In the genomic region with DNA sequence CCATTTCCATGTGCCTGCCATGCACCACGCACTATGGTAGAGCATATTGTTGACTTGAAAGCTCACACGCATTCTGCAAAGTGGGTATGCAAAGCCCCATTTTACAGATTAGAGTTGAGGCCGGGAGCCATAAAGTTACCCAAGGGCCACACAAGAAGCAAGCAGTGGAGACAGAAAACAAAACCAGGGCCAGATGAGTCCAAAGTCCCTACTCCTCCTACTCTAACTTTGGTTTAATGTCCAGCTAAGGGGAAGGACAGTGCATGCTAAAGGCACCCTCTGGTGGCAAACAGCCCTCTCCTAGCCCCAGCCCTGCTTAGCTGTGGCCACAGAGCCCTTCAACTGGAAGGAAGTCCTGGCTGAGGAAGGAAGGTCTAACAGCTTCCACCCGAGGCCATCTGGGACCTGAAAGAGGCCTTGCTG, we compare ENCODE assay signal across 1 cellular context.
TF ChIP-seq lines count a peak whose summit lies in the region.

No MANE protein-coding gene starts in this region.

TF ChIP-seq in HepG2, 621 proteins besides CTCF, POLR2A, EP300 and RAD21 (continued from another document and continues in another):
- TF ChIP-seq, protein P1, sequence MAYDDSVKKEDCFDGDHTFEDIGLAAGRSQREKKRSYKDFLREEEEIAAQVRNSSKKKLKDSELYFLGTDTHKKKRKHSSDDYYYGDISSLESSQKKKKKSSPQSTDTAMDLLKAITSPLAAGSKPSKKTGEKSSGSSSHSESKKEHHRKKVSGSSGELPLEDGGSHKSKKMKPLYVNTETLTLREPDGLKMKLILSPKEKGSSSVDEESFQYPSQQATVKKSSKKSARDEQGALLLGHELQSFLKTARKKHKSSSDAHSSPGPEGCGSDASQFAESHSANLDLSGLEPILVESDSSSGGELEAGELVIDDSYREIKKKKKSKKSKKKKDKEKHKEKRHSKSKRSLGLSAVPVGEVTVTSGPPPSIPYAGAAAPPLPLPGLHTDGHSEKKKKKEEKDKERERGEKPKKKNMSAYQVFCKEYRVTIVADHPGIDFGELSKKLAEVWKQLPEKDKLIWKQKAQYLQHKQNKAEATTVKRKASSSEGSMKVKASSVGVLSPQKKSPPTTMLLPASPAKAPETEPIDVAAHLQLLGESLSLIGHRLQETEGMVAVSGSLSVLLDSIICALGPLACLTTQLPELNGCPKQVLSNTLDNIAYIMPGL (CRISPR knock-in tag; IDR thresholded peaks at IDR 0.05; ENCODE audit: borderline replicate concordance in 1 of 2, low read depth in 1 of 2): 0 out of 4 replicates have a peak, but pooled peaks of 1 of the 2 experiments have one; percentile 44
- TF ChIP-seq, protein P2, sequence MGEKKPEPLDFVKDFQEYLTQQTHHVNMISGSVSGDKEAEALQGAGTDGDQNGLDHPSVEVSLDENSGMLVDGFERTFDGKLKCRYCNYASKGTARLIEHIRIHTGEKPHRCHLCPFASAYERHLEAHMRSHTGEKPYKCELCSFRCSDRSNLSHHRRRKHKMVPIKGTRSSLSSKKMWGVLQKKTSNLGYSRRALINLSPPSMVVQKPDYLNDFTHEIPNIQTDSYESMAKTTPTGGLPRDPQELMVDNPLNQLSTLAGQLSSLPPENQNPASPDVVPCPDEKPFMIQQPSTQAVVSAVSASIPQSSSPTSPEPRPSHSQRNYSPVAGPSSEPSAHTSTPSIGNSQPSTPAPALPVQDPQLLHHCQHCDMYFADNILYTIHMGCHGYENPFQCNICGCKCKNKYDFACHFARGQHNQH (CRISPR knock-in tag; IDR thresholded peaks at IDR 0.05): peak; percentile 61; the same call in 1 of the 2 replicates
- TF ChIP-seq ZFP36L2 (CRISPR knock-in tag; IDR thresholded peaks at IDR 0.05): no peak
- no peak for TF ChIP-seq ZNF530 (CRISPR knock-in tag; IDR thresholded peaks at IDR 0.05; ENCODE audit: low read depth)
- TF ChIP-seq, protein P3, sequence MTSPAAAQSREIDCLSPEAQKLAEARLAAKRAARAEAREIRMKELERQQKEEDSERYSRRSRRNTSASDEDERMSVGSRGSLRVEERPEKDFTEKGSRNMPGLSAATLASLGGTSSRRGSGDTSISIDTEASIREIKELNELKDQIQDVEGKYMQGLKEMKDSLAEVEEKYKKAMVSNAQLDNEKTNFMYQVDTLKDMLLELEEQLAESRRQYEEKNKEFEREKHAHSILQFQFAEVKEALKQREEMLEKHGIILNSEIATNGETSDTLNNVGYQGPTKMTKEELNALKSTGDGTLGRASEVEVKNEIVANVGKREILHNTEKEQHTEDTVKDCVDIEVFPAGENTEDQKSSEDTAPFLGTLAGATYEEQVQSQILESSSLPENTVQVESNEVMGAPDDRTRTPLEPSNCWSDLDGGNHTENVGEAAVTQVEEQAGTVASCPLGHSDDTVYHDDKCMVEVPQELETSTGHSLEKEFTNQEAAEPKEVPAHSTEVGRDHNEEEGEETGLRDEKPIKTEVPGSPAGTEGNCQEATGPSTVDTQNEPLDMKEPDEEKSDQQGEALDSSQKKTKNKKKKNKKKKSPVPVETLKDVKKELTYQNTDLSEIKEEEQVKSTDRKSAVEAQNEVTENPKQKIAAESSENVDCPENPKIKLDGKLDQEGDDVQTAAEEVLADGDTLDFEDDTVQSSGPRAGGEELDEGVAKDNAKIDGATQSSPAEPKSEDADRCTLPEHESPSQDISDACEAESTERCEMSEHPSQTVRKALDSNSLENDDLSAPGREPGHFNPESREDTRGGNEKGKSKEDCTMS (CRISPR knock-in tag; conservative IDR thresholded peaks at IDR 0.05): no peak
- no peak for TF ChIP-seq AKAP8 (CRISPR knock-in tag; IDR thresholded peaks at IDR 0.05)
- TF ChIP-seq, protein P4, sequence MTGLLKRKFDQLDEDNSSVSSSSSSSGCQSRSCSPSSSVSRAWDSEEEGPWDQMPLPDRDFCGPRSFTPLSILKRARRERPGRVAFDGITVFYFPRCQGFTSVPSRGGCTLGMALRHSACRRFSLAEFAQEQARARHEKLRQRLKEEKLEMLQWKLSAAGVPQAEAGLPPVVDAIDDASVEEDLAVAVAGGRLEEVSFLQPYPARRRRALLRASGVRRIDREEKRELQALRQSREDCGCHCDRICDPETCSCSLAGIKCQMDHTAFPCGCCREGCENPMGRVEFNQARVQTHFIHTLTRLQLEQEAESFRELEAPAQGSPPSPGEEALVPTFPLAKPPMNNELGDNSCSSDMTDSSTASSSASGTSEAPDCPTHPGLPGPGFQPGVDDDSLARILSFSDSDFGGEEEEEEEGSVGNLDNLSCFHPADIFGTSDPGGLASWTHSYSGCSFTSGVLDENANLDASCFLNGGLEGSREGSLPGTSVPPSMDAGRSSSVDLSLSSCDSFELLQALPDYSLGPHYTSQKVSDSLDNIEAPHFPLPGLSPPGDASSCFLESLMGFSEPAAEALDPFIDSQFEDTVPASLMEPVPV (CRISPR knock-in tag; IDR thresholded peaks at IDR 0.05): no peak
- TF ChIP-seq ZMYM2 (CRISPR knock-in tag; IDR thresholded peaks at IDR 0.05): peak; percentile 99
- TF ChIP-seq ZMYM3 (CRISPR knock-in tag; IDR thresholded peaks at IDR 0.05): peak; percentile 100
- no peak for TF ChIP-seq CBX2 (IDR thresholded peaks at IDR 0.05; ENCODE audit: low read depth, low read length)
- TF ChIP-seq CBX2 (CRISPR knock-in tag; IDR thresholded peaks at IDR 0.05; ENCODE audit: low read depth): no peak
- peak; percentile 69 for TF ChIP-seq HDAC1 (CRISPR knock-in tag; IDR thresholded peaks at IDR 0.05)
- TF ChIP-seq, protein P5, sequence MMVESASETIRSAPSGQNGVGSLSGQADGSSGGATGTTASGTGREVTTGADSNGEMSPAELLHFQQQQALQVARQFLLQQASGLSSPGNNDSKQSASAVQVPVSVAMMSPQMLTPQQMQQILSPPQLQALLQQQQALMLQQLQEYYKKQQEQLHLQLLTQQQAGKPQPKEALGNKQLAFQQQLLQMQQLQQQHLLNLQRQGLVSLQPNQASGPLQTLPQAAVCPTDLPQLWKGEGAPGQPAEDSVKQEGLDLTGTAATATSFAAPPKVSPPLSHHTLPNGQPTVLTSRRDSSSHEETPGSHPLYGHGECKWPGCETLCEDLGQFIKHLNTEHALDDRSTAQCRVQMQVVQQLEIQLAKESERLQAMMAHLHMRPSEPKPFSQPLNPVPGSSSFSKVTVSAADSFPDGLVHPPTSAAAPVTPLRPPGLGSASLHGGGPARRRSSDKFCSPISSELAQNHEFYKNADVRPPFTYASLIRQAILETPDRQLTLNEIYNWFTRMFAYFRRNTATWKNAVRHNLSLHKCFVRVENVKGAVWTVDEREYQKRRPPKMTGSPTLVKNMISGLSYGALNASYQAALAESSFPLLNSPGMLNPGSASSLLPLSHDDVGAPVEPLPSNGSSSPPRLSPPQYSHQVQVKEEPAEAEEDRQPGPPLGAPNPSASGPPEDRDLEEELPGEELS (CRISPR knock-in tag; IDR thresholded peaks at IDR 0.05): peak; percentile 68
- no peak for TF ChIP-seq NRL (CRISPR knock-in tag; IDR thresholded peaks at IDR 0.05; ENCODE audit: borderline replicate concordance)
- TF ChIP-seq HNF4A (CRISPR knock-in tag; IDR thresholded peaks at IDR 0.05): peak; percentile 98
- TF ChIP-seq, protein P6, sequence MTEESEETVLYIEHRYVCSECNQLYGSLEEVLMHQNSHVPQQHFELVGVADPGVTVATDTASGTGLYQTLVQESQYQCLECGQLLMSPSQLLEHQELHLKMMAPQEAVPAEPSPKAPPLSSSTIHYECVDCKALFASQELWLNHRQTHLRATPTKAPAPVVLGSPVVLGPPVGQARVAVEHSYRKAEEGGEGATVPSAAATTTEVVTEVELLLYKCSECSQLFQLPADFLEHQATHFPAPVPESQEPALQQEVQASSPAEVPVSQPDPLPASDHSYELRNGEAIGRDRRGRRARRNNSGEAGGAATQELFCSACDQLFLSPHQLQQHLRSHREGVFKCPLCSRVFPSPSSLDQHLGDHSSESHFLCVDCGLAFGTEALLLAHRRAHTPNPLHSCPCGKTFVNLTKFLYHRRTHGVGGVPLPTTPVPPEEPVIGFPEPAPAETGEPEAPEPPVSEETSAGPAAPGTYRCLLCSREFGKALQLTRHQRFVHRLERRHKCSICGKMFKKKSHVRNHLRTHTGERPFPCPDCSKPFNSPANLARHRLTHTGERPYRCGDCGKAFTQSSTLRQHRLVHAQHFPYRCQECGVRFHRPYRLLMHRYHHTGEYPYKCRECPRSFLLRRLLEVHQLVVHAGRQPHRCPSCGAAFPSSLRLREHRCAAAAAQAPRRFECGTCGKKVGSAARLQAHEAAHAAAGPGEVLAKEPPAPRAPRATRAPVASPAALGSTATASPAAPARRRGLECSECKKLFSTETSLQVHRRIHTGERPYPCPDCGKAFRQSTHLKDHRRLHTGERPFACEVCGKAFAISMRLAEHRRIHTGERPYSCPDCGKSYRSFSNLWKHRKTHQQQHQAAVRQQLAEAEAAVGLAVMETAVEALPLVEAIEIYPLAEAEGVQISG (CRISPR knock-in tag; IDR thresholded peaks at IDR 0.05): peak; percentile 35; the same call in 1 of the 2 replicates
- TF ChIP-seq CENPX (CRISPR knock-in tag; IDR thresholded peaks at IDR 0.05): no peak
- TF ChIP-seq ZSCAN25 (CRISPR knock-in tag; IDR thresholded peaks at IDR 0.05): peak; percentile 71; the same call in 1 of the 2 replicates
- peak; percentile 63; the same call in 1 of the 2 replicates for TF ChIP-seq SAP130 (CRISPR knock-in tag; IDR thresholded peaks at IDR 0.05; ENCODE audit: low read depth)
- TF ChIP-seq KDM3A (CRISPR knock-in tag; IDR thresholded peaks at IDR 0.05; ENCODE audit: low read depth): peak; percentile 15; the same call in 1 of the 2 replicates
- TF ChIP-seq, protein P7, sequence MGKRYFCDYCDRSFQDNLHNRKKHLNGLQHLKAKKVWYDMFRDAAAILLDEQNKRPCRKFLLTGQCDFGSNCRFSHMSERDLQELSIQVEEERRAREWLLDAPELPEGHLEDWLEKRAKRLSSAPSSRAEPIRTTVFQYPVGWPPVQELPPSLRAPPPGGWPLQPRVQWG (CRISPR knock-in tag; IDR thresholded peaks at IDR 0.05; ENCODE audit: borderline replicate concordance, low read depth): no peak
- no peak for TF ChIP-seq ZSCAN31 (CRISPR knock-in tag; IDR thresholded peaks at IDR 0.05; ENCODE audit: low read depth)
- TF ChIP-seq TEAD3 (CRISPR knock-in tag; optimal IDR thresholded peaks at IDR 0.05; ENCODE audit: borderline replicate concordance): peak; percentile 28
- TF ChIP-seq ONECUT2 (CRISPR knock-in tag; IDR thresholded peaks at IDR 0.05): no peak
- no peak for TF ChIP-seq NR2F1 (CRISPR knock-in tag; IDR thresholded peaks at IDR 0.05)
- peak; percentile 42 for TF ChIP-seq CBX1 (IDR thresholded peaks at IDR 0.05; ENCODE audit: low read depth)
- TF ChIP-seq YEATS2 (CRISPR knock-in tag; IDR thresholded peaks at IDR 0.05; ENCODE audit: borderline replicate concordance): no peak
- TF ChIP-seq, protein P8, sequence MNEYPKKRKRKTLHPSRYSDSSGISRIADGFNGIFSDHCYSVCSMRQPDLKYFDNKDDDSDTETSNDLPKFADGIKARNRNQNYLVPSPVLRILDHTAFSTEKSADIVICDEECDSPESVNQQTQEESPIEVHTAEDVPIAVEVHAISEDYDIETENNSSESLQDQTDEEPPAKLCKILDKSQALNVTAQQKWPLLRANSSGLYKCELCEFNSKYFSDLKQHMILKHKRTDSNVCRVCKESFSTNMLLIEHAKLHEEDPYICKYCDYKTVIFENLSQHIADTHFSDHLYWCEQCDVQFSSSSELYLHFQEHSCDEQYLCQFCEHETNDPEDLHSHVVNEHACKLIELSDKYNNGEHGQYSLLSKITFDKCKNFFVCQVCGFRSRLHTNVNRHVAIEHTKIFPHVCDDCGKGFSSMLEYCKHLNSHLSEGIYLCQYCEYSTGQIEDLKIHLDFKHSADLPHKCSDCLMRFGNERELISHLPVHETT (CRISPR knock-in tag; conservative IDR thresholded peaks at IDR 0.05): no peak
- TF ChIP-seq ZNF562 (CRISPR knock-in tag; IDR thresholded peaks at IDR 0.05; ENCODE audit: borderline replicate concordance): no peak
- no peak for TF ChIP-seq BRD4 (CRISPR knock-in tag; IDR thresholded peaks at IDR 0.05)
- TF ChIP-seq, protein P9, sequence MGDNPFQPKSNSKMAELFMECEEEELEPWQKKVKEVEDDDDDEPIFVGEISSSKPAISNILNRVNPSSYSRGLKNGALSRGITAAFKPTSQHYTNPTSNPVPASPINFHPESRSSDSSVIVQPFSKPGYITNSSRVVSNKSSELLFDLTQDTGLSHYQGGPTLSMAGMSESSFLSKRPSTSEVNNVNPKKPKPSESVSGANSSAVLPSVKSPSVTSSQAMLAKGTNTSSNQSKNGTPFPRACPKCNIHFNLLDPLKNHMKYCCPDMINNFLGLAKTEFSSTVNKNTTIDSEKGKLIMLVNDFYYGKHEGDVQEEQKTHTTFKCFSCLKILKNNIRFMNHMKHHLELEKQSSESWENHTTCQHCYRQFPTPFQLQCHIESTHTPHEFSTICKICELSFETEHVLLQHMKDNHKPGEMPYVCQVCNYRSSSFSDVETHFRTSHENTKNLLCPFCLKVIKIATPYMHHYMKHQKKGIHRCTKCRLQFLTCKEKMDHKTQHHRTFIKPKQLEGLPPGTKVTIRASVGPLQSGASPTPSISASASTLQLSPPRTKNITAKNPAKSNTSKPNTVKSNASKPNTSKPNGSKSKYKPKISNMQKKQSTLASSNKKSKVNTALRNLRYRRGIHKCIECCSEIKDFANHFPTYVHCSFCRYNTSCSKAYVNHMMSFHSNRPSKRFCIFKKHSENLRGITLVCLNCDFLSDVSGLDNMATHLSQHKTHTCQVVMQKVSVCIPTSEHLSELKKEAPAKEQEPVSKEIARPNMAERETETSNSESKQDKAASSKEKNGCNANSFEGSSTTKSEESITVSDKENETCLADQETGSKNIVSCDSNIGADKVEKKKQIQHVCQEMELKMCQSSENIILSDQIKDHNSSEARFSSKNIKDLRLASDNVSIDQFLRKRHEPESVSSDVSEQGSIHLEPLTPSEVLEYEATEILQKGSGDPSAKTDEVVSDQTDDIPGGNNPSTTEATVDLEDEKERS (CRISPR knock-in tag; IDR thresholded peaks at IDR 0.05): 0 out of 2 replicates have a peak, but pooled peaks have one; percentile 66
- no peak for TF ChIP-seq ZFX (CRISPR knock-in tag; IDR thresholded peaks at IDR 0.05; ENCODE audit: low read depth)
- TF ChIP-seq, protein P10, sequence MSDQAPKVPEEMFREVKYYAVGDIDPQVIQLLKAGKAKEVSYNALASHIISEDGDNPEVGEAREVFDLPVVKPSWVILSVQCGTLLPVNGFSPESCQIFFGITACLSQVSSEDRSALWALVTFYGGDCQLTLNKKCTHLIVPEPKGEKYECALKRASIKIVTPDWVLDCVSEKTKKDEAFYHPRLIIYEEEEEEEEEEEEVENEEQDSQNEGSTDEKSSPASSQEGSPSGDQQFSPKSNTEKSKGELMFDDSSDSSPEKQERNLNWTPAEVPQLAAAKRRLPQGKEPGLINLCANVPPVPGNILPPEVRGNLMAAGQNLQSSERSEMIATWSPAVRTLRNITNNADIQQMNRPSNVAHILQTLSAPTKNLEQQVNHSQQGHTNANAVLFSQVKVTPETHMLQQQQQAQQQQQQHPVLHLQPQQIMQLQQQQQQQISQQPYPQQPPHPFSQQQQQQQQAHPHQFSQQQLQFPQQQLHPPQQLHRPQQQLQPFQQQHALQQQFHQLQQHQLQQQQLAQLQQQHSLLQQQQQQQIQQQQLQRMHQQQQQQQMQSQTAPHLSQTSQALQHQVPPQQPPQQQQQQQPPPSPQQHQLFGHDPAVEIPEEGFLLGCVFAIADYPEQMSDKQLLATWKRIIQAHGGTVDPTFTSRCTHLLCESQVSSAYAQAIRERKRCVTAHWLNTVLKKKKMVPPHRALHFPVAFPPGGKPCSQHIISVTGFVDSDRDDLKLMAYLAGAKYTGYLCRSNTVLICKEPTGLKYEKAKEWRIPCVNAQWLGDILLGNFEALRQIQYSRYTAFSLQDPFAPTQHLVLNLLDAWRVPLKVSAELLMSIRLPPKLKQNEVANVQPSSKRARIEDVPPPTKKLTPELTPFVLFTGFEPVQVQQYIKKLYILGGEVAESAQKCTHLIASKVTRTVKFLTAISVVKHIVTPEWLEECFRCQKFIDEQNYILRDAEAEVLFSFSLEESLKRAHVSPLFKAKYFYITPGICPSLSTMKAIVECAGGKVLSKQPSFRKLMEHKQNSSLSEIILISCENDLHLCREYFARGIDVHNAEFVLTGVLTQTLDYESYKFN (CRISPR knock-in tag; conservative IDR thresholded peaks at IDR 0.05): peak; percentile 45; the same call in 1 of the 2 replicates
- no peak; the same call in 1 of the 2 replicates for TF ChIP-seq HMG20A (CRISPR knock-in tag; IDR thresholded peaks at IDR 0.05; ENCODE audit: borderline replicate concordance)
- TF ChIP-seq SMYD3 (CRISPR knock-in tag; IDR thresholded peaks at IDR 0.05): no peak
- no peak for TF ChIP-seq PCBP1 (IDR thresholded peaks at IDR 0.05; ENCODE audit: borderline replicate concordance, low read depth, low read length)
